ENCODE assay signal across 9 cellular contexts in genomic region chr12:46516933-46517578, GRCh38.
DNase-seq lines count a peak whose midpoint lies in the region; ATAC-seq, FAIRE-seq and TF ChIP-seq lines count a peak whose summit lies in the region.
"Had no signal": no experiment of that assay in that cellular context is flagged by ENCODE, and none has a peak within 500 bp of the region (broad histone marks: within the 10 kb centered on the region; RNA-seq: fewer than 3 reads in every experiment).

No MANE protein-coding gene starts in this region.

- H3K4me1 Mint-ChIP-seq in CD4-positive, alpha-beta memory T cell: peaks cover 22 to 51% (median 30%) of the 10 kb centered on the region in 4 donors
- H3K4me1 Mint-ChIP-seq in activated naive CD4-positive, alpha-beta T cell treated with anti-CD3 and anti-CD28 coated beads, Interleukin-2, amount 50 U/mL, for 24 hours: peaks cover 72% of the 10 kb centered on the region
- peaks cover 9% of the 10 kb centered on the region for H3K4me1 Mint-ChIP-seq in CD14-positive monocyte

- H3K36me3 Mint-ChIP-seq in CD4-positive, alpha-beta memory T cell: peaks cover 0 to 12% of the 10 kb centered on the region in 2 donors
- peaks cover 2% of the 10 kb centered on the region for H3K36me3 Mint-ChIP-seq in activated naive CD4-positive, alpha-beta T cell treated with anti-CD3 and anti-CD28 coated beads, Interleukin-2, amount 50 U/mL, for 24 hours
- H3K36me3 Mint-ChIP-seq in CD14-positive monocyte: no peaks in the 10 kb centered on the region

- no peak overlapping the region for H3K27ac ChIP-seq in CD4-positive, alpha-beta memory T cell (ENCODE audit: low read depth, low read length)

- CTCF ChIA-PET in CD4-positive, alpha-beta memory T cell (lab: Charles Lee; ENCODE audit: partially characterized antibody): interaction anchor here (0.8 kb wide), 2 partner anchors 92 to 144 kb away, joined by 3 read pairs; no protein-coding TSS in a partner anchor

- no peak for TF ChIP-seq CTCF in CD14-positive monocyte (IDR thresholded peaks at IDR 0.05)

- intact Hi-C loops in CD4-positive, alpha-beta memory T cell (cut with micrococcal nuclease): loop anchor here (5.0 kb wide), 1 partner anchor 145 kb away; no protein-coding TSS in a partner anchor
- intact Hi-C loops in CD14-positive monocyte (cut with micrococcal nuclease): no loop called here

- ATAC-seq in HG03095 (IDR thresholded peaks at IDR 0.05; ENCODE audit: unreplicated experiment): peak; percentile 95

- H3K27me3 Mint-ChIP-seq in CD4-positive, alpha-beta memory T cell: no peaks in the 10 kb centered on the region
- H3K27me3 Mint-ChIP-seq in activated naive CD4-positive, alpha-beta T cell treated with anti-CD3 and anti-CD28 coated beads, Interleukin-2, amount 50 U/mL, for 24 hours: no peaks in the 10 kb centered on the region
- peaks cover 0 to 2% (median 0%) of the 10 kb centered on the region in 3 donors for H3K27me3 Mint-ChIP-seq in CD14-positive monocyte (ENCODE audit: low read depth in 3 of 3)

- peak; percentile 95 for FAIRE-seq in GM19239 (lab: Jason Lieb, UNC)
- FAIRE-seq: RCC 7860 had no signal

- H3K27me3 ChIP-seq in CD4-positive, alpha-beta memory T cell (ENCODE audit: insufficient read depth, low read length): no peaks in the 10 kb centered on the region

- H3K9me3 Mint-ChIP-seq in CD4-positive, alpha-beta memory T cell: peaks cover 0 to 5% (median 0%) of the 10 kb centered on the region in 8 donors
- no peaks in the 10 kb centered on the region for H3K9me3 Mint-ChIP-seq in activated naive CD4-positive, alpha-beta T cell treated with anti-CD3 and anti-CD28 coated beads, Interleukin-2, amount 50 U/mL, for 24 hours
- peaks cover 0 to 3% (median 0%) of the 10 kb centered on the region in 7 donors for H3K9me3 Mint-ChIP-seq in CD14-positive monocyte

- no peak overlapping the region for H3K4me3 ChIP-seq in CD4-positive, alpha-beta memory T cell (ENCODE audit: low read length in 2 of 2)

- no peaks in the 10 kb centered on the region for H3K9me3 ChIP-seq in CD4-positive, alpha-beta memory T cell (ENCODE audit: control insufficient read depth in 1 of 2, low read length in 2 of 2)

- H3K36me3 ChIP-seq in CD4-positive, alpha-beta memory T cell (ENCODE audit: insufficient read depth, low read length): no peaks in the 10 kb centered on the region

- peaks cover 12% of the 10 kb centered on the region for H3K4me1 ChIP-seq in CD4-positive, alpha-beta memory T cell (ENCODE audit: insufficient read depth, low read length)

- peak overlapping the region; percentile 15 to 91 (median 85) for H3K27ac Mint-ChIP-seq in CD4-positive, alpha-beta memory T cell
- H3K27ac Mint-ChIP-seq in activated naive CD4-positive, alpha-beta T cell treated with anti-CD3 and anti-CD28 coated beads, Interleukin-2, amount 50 U/mL, for 24 hours: peak overlapping the region; percentile 96
- peak overlapping the region in 2 of 7 donors; percentile 16 to 30 for H3K27ac Mint-ChIP-seq in CD14-positive monocyte

- POLR2A ChIA-PET in CD4-positive, alpha-beta memory T cell (lab: Charles Lee; ENCODE audit: partially characterized antibody): interaction anchor here (0.7 kb wide), 1 partner anchor 397 kb away, joined by 3 read pairs; no protein-coding TSS in a partner anchor

- H3K4me3 Mint-ChIP-seq in CD4-positive, alpha-beta memory T cell: peak overlapping the region in 7 of 8 donors; percentile 27 to 87 (median 76)
- peak overlapping the region; percentile 77 for H3K4me3 Mint-ChIP-seq in activated naive CD4-positive, alpha-beta T cell treated with anti-CD3 and anti-CD28 coated beads, Interleukin-2, amount 50 U/mL, for 24 hours
- no peak overlapping the region for H3K4me3 Mint-ChIP-seq in CD14-positive monocyte

- DNase-seq in CD4-positive, alpha-beta memory T cell: peak in 4 of 5 donors; percentile 14 to 23 (median 15)
- DNase-seq in GM19239 (ENCODE audit: insufficient read length, low spot score) (peak; percentile 31), iPS-NIHi11 (ENCODE audit: low spot score) (no peak), GM03348 (ENCODE audit: low spot score) (no peak), superior temporal gyrus (ENCODE audit: extremely low spot score) (no peak), CD14-positive monocyte (ENCODE audit: low spot score) (no peak)

Comparison
In these comparisons a context has a peak if more than half of its experiments do, and no peak if none do; other contexts are left out.
1. DNase-seq: peak in CD4-positive, alpha-beta memory T cell (4 of 5) and GM19239 (single experiment); none in iPS-NIHi11 (single experiment), GM03348 (single experiment), superior temporal gyrus (single experiment) and CD14-positive monocyte (single experiment).
2. H3K4me3 Mint-ChIP-seq: peak in CD4-positive, alpha-beta memory T cell (7 of 8) and activated naive CD4-positive, alpha-beta T cell treated with anti-CD3 and anti-CD28 coated beads, Interleukin-2, amount 50 U/mL, for 24 hours (single experiment); none in CD14-positive monocyte (0 of 2).